Comparison of ENCODE assay signal across 16 cellular contexts in the genomic region with DNA sequence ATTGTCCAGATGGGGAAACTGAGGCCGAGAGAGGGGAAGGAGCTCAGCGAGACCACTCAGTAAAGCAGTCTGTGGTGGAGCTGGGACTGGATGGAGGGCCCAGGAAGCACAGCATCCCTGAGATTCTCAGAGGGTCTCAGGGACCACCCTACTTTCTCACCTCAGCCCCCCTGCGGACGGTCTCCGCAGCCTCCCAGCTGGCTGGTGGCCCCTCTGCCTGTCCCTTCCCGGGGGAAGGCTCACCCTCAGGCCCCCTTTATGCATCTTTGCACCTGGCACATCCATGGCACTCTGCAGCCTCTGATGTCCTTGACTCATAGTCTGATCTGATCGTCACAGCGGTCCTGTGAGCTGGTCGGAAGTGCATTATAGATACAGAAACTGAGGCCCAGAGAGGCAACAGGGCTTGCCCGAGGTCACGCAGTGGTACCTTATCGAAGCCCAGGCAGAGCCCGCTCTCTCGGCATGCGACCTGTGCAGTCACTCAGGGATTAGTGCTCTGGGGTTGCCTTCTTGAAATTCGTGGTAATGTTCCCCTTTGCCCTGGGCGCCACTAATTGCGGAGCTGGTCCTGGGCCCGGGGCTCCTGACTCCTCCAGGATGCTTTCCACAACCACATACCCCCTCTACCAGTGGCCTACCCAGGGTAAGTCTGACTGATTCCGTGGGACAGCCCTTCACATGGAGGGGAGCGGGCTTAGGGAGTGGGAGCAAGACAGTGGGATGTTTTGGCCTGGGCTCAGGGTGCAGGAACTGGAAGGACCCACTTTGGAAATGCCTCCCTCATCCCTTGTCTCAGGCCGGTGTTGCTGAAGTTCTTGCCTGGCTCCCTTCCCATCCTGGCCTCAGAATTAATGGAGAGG. TPM values are rescaled to one million over a fixed set of nuclear protein-coding genes. Genes with fewer than 3 reads are reported as not detected.
DNase-seq lines count a peak whose midpoint lies in the region; ATAC-seq and TF ChIP-seq lines count a peak whose summit lies in the region.
"Had no signal": no experiment of that assay in that cellular context is flagged by ENCODE, and none has a peak within 500 bp of the region (broad histone marks: within the 10 kb centered on the region; RNA-seq: fewer than 3 reads in every experiment).

No MANE protein-coding gene starts in this region.

- H4K91ac ChIP-seq in neuronal stem cell (ENCODE audit: low read depth, low read length, poor library complexity): no peak overlapping the region

- no peaks in the 10 kb centered on the region for H3K36me3 Mint-ChIP-seq in activated CD8-positive, alpha-beta T cell treated with anti-CD3 and anti-CD28 coated beads, Interleukin-2, amount 10 ng/mL, durations not matched to agents 7 days and 5 days (ENCODE audit: low read depth)
- H3K36me3 Mint-ChIP-seq: CD8-positive, alpha-beta T cell had no signal

- TF ChIP-seq RAD21 in SK-N-SH (IDR thresholded peaks at IDR 0.05; ENCODE audit: low read length): no peak

- no peak for TF ChIP-seq CTCF in OCI-LY3 (IDR thresholded peaks at IDR 0.05; ENCODE audit: low read depth, low read length)
- TF ChIP-seq CTCF in SK-N-SH (IDR thresholded peaks at IDR 0.05): no peak

- H3K79me1 ChIP-seq in neuronal stem cell (ENCODE audit: low read depth, low read length): no peaks in the 10 kb centered on the region

- 88% methylated on average over 22 of the region's 22 CpGs for WGBS in ectodermal cell, 2 experiments
- WGBS in neuronal stem cell (ENCODE audit: extremely low coverage in 2 of 2, insufficient read length in 2 of 2, insufficient replicate concordance in 1 of 2), 2 donors: no CpG with 5 or more reads among the region's 22 CpGs
- WGBS in SK-N-SH (ENCODE audit: low lambda C conversion rate): 77% methylated on average over 22 of the region's 22 CpGs

- H2BK120ac ChIP-seq in neuronal stem cell (ENCODE audit: low read depth, low read length): no peak overlapping the region

- no peak overlapping the region for H2BK5ac ChIP-seq in neuronal stem cell (ENCODE audit: low read length)

- peak overlapping the region in 1 of 11 experiments; percentile 32; a peak in 2 of 22 replicates for H3K9ac ChIP-seq in BLaER1 treated with 17β-estradiol and CSF1 and Interleukin-3, amounts not matched to agents 10 nM and 100 nM
- H3K9ac ChIP-seq in OCI-LY3 (ENCODE audit: low read length) (no peak overlapping the region), neuronal stem cell (ENCODE audit: low read depth, low read length, poor library complexity) (no peak overlapping the region), SK-N-SH (no peak overlapping the region)

- no peak overlapping the region for H4K8ac ChIP-seq in neuronal stem cell (ENCODE audit: low read depth, low read length)

- CTCF ChIA-PET in SK-N-SH (lab: Yijun Ruan, JAX): interaction anchor here (1.5 to 6.2 kb wide), 3 partner anchors 9 to 26 kb away, joined by 5 to 29 read pairs (median 12); partner anchors contain the start of gene RAB11FIP4
- CTCF ChIA-PET in activated CD8-positive, alpha-beta T cell treated with anti-CD3 and anti-CD28 coated beads, Interleukin-2, amount 10 ng/mL, durations not matched to agents 7 days and 5 days (lab: Charles Lee): no interaction called here

- no peak overlapping the region for H2BK12ac ChIP-seq in neuronal stem cell (ENCODE audit: low read length)

- no peaks in the 10 kb centered on the region for H3K79me2 ChIP-seq in OCI-LY3 (ENCODE audit: low read length)
- H3K79me2 ChIP-seq in SK-N-SH (ENCODE audit: insufficient read depth): no peaks in the 10 kb centered on the region

- H3K27me3 Mint-ChIP-seq in activated CD8-positive, alpha-beta T cell treated with anti-CD3 and anti-CD28 coated beads, Interleukin-2, amount 10 ng/mL, durations not matched to agents 7 days and 5 days (ENCODE audit: low read depth): peaks cover 5% of the 10 kb centered on the region

- H3K18ac ChIP-seq in neuronal stem cell (ENCODE audit: low read length): peak overlapping the region; percentile 77

- H3K23ac ChIP-seq in neuronal stem cell (ENCODE audit: low read depth, low read length, poor library complexity): peak overlapping the region; percentile 1

- H3K9me3 Mint-ChIP-seq in activated CD8-positive, alpha-beta T cell treated with anti-CD3 and anti-CD28 coated beads, Interleukin-2, amount 10 ng/mL, durations not matched to agents 7 days and 5 days (ENCODE audit: insufficient read depth): no peaks in the 10 kb centered on the region
- H3K9me3 Mint-ChIP-seq: CD8-positive, alpha-beta T cell; HFFc6 had no signal

- H3F3A ChIP-seq in SK-N-SH (replicated peaks; ENCODE audit: insufficient read depth): no peaks in the 10 kb centered on the region

- POLR2A ChIA-PET in SK-N-SH (lab: Yijun Ruan, JAX): no interaction called here
- POLR2A ChIA-PET in activated CD8-positive, alpha-beta T cell treated with anti-CD3 and anti-CD28 coated beads, Interleukin-2, amount 10 ng/mL, durations not matched to agents 7 days and 5 days (lab: Charles Lee): no interaction called here

- DNase-seq in neuronal stem cell (ENCODE audit: low spot score) (no peak), SK-N-SH (no peak)
- DNase-seq in activated CD8-positive, alpha-beta T cell treated with anti-CD3 and anti-CD28 coated beads, Interleukin-2, amount 10 ng/mL, durations not matched to agents 7 days and 5 days: no peak
- DNase-seq: ACHN; CD8-positive, alpha-beta T cell; HFFc6; MG63; NCI-H1105; NCI-H187; NCI-H774; Peyer's patch had no signal

- no peak overlapping the region for H3K4me3 Mint-ChIP-seq in activated CD8-positive, alpha-beta T cell treated with anti-CD3 and anti-CD28 coated beads, Interleukin-2, amount 10 ng/mL, durations not matched to agents 7 days and 5 days
- H3K4me3 Mint-ChIP-seq: CD8-positive, alpha-beta T cell; HFFc6 had no signal

- H2AFZ ChIP-seq in OCI-LY3 (ENCODE audit: low read depth, low read length): 0 out of 2 replicates have a peak overlapping the region, but pooled peaks have one; percentile 37
- peak overlapping the region; percentile 89 for H2AFZ ChIP-seq in neuronal stem cell (ENCODE audit: low read length)
- H2AFZ ChIP-seq in SK-N-SH (ENCODE audit: low read depth): no peak overlapping the region

- H3K27ac ChIP-seq in BLaER1 treated with 17β-estradiol and CSF1 and Interleukin-3, amounts not matched to agents 10 nM and 100 nM: peak overlapping the region in 8 of 11 experiments; percentile 48 to 74 (median 63); a peak in 14 of 22 replicates
- no peak overlapping the region for H3K27ac ChIP-seq in OCI-LY3 (ENCODE audit: low read length)
- peak overlapping the region; percentile 63 for H3K27ac ChIP-seq in ectodermal cell (ENCODE audit: insufficient read depth, low read depth, low read length, poor library complexity, severe bottlenecking)
- no peak overlapping the region for H3K27ac ChIP-seq in neuronal stem cell (replicated peaks; ENCODE audit: low read length)
- no peak overlapping the region; a peak in 1 of 4 replicates for H3K27ac ChIP-seq in SK-N-SH (ENCODE audit: low read depth in 2 of 2, low read length in 1 of 2)
- H3K27ac ChIP-seq: Peyer's patch had no signal

- no peaks in the 10 kb centered on the region for H3K4me1 Mint-ChIP-seq in activated CD8-positive, alpha-beta T cell treated with anti-CD3 and anti-CD28 coated beads, Interleukin-2, amount 10 ng/mL, durations not matched to agents 7 days and 5 days (ENCODE audit: low read depth)

- H3K27ac Mint-ChIP-seq in activated CD8-positive, alpha-beta T cell treated with anti-CD3 and anti-CD28 coated beads, Interleukin-2, amount 10 ng/mL, durations not matched to agents 7 days and 5 days: no peak overlapping the region
- H3K27ac Mint-ChIP-seq: HFFc6 had no signal

- peak overlapping the region; percentile 61 for H2AK5ac ChIP-seq in neuronal stem cell (ENCODE audit: low read depth, low read length)

- H3K4ac ChIP-seq in neuronal stem cell (ENCODE audit: low read length): no peak overlapping the region

- peak overlapping the region; percentile 65 to 92 (median 82); a peak in 19 of 22 replicates for H3K4me2 ChIP-seq in BLaER1 treated with 17β-estradiol and CSF1 and Interleukin-3, amounts not matched to agents 10 nM and 100 nM
- H3K4me2 ChIP-seq in OCI-LY3 (ENCODE audit: low read length) (peak overlapping the region; percentile 48), neuronal stem cell (ENCODE audit: insufficient read depth, low read length, poor library complexity, severe bottlenecking) (no peak overlapping the region), SK-N-SH (no peak overlapping the region)

- ATAC-seq in HG03342 (IDR thresholded peaks at IDR 0.05; ENCODE audit: unreplicated experiment) (no peak), HG02588 (IDR thresholded peaks at IDR 0.05; ENCODE audit: unreplicated experiment) (no peak)
- ATAC-seq in activated CD8-positive, alpha-beta T cell treated with anti-CD3 and anti-CD28 coated beads, Interleukin-2, amount 10 ng/mL, durations not matched to agents 7 days and 5 days: no peak
- ATAC-seq: CD8-positive, alpha-beta T cell had no signal

- H3K36me3 ChIP-seq in BLaER1 treated with 17β-estradiol and CSF1 and Interleukin-3, amounts not matched to agents 10 nM and 100 nM: no peaks in the 10 kb centered on the region
- H3K36me3 ChIP-seq in OCI-LY3 (replicated peaks; ENCODE audit: low read depth, low read length): no peaks in the 10 kb centered on the region
- no peaks in the 10 kb centered on the region for H3K36me3 ChIP-seq in ectodermal cell (ENCODE audit: control insufficient read depth, insufficient read depth, low read length)
- no peaks in the 10 kb centered on the region for H3K36me3 ChIP-seq in neuronal stem cell (replicated peaks in 1 of 2; ENCODE audit: control insufficient read depth in 2 of 2, insufficient read depth in 2 of 2, low read length in 2 of 2)
- H3K36me3 ChIP-seq in SK-N-SH (replicated peaks in 1 of 2; ENCODE audit: control insufficient read depth in 1 of 2, insufficient read depth in 2 of 2, low read length in 1 of 2): no peaks in the 10 kb centered on the region
- H3K36me3 ChIP-seq: MG63, Peyer's patch had no signal

- H4K20me1 ChIP-seq in BLaER1 treated with 17β-estradiol and CSF1 and Interleukin-3, amounts not matched to agents 10 nM and 100 nM: no peaks in the 10 kb centered on the region
- H4K20me1 ChIP-seq in OCI-LY3 (ENCODE audit: insufficient read depth, low read length) (no peaks in the 10 kb centered on the region), SK-N-SH (ENCODE audit: insufficient read depth) (no peaks in the 10 kb centered on the region)

- TF ChIP-seq EP300 in SK-N-SH (IDR thresholded peaks at IDR 0.05; ENCODE audit: borderline replicate concordance in 1 of 2, low read depth in 1 of 2, low read length in 1 of 2): no peak

- no peaks in the 10 kb centered on the region for H3K27me3 ChIP-seq in BLaER1 treated with 17β-estradiol and CSF1 and Interleukin-3, amounts not matched to agents 10 nM and 100 nM
- H3K27me3 ChIP-seq in OCI-LY3 (ENCODE audit: low read depth, low read length): no peaks in the 10 kb centered on the region
- H3K27me3 ChIP-seq in ectodermal cell (ENCODE audit: control insufficient read depth, insufficient read depth, low read length, poor library complexity, severe bottlenecking): peaks cover 38% of the 10 kb centered on the region
- peaks cover 0 to 14% (median 12%) of the 10 kb centered on the region in 3 experiments for H3K27me3 ChIP-seq in neuronal stem cell (ENCODE audit: control insufficient read depth in 3 of 3, insufficient read depth in 3 of 3, low read depth in 1 of 3, low read length in 3 of 3)
- no peaks in the 10 kb centered on the region for H3K27me3 ChIP-seq in SK-N-SH (ENCODE audit: insufficient read depth)
- H3K27me3 ChIP-seq: MG63, Peyer's patch had no signal

- H3K9me3 ChIP-seq in BLaER1 treated with 17β-estradiol and CSF1 and Interleukin-3, amounts not matched to agents 10 nM and 100 nM (replicated peaks in 1 of 11): no peaks in the 10 kb centered on the region
- no peaks in the 10 kb centered on the region for H3K9me3 ChIP-seq in OCI-LY3 (ENCODE audit: insufficient read depth, low read length)
- H3K9me3 ChIP-seq in ectodermal cell (ENCODE audit: control insufficient read depth, low read length): no peaks in the 10 kb centered on the region
- no peaks in the 10 kb centered on the region for H3K9me3 ChIP-seq in neuronal stem cell (replicated peaks in 1 of 2; ENCODE audit: control insufficient read depth in 2 of 2, insufficient read depth in 1 of 2, low read depth in 1 of 2, low read length in 2 of 2)
- no peaks in the 10 kb centered on the region for H3K9me3 ChIP-seq in SK-N-SH
- H3K9me3 ChIP-seq: MG63, Peyer's patch had no signal

- H3K4me1 ChIP-seq in BLaER1 treated with 17β-estradiol and CSF1 and Interleukin-3, amounts not matched to agents 10 nM and 100 nM: peaks cover 24 to 61% (median 44%) of the 10 kb centered on the region in 10 experiments
- H3K4me1 ChIP-seq in OCI-LY3 (ENCODE audit: low read length): 0 out of 2 replicates have a peak, but pooled peaks cover 3% of the 10 kb centered on the region
- peaks cover 55% of the 10 kb centered on the region for H3K4me1 ChIP-seq in ectodermal cell (ENCODE audit: control insufficient read depth, insufficient read depth, low read length)
- H3K4me1 ChIP-seq in neuronal stem cell (ENCODE audit: control insufficient read depth in 2 of 2, insufficient read depth in 1 of 2, low read depth in 1 of 2, low read length in 2 of 2): peaks cover 23 to 36% of the 10 kb centered on the region in 2 donors
- H3K4me1 ChIP-seq in SK-N-SH (ENCODE audit: control insufficient read depth in 1 of 2, insufficient read depth in 2 of 2, low read depth in 1 of 2, low read length in 1 of 2): peaks cover 0 to 33% of the 10 kb centered on the region in 2 experiments; a peak in 1 of 4 replicates
- H3K4me1 ChIP-seq: Peyer's patch had no signal

- peak overlapping the region; percentile 63 for H3K14ac ChIP-seq in neuronal stem cell (ENCODE audit: low read length)

- H3K4me3 ChIP-seq in BLaER1 treated with 17β-estradiol and CSF1 and Interleukin-3, amounts not matched to agents 10 nM and 100 nM: no peak overlapping the region
- H3K4me3 ChIP-seq in OCI-LY3 (ENCODE audit: low read length) (peak overlapping the region; percentile 28), ectodermal cell (ENCODE audit: insufficient read depth, low read depth, low read length) (no peak overlapping the region), neuronal stem cell (ENCODE audit: low read length in 2 of 2) (no peak overlapping the region), SK-N-SH (ENCODE audit: low read depth in 2 of 2, low read length in 1 of 2) (no peak overlapping the region)
- H3K4me3 ChIP-seq: MG63, Peyer's patch had no signal

- no peaks in the 10 kb centered on the region for H3K9me2 ChIP-seq in SK-N-SH

- no peak overlapping the region for H2BK15ac ChIP-seq in neuronal stem cell (ENCODE audit: low read length)

RNA-seq across cellular contexts. Expression of gene RAB11FIP4, which starts 24.4 kb away (rescaled TPM):
- 21.8 TPM for polyA plus RNA-seq in ectodermal cell (2013, experiment 1 of 4)
- 25.6 TPM for polyA plus RNA-seq in ectodermal cell (2013, experiment 2 of 4)
- 14.1 TPM for polyA plus RNA-seq in ectodermal cell (2013, experiment 3 of 4)
- 16.6 TPM for polyA plus RNA-seq in ectodermal cell (2013, experiment 4 of 4)
- 10.1 TPM for polyA plus RNA-seq in neuronal stem cell (2013, experiment 1 of 2)
- polyA plus RNA-seq in neuronal stem cell (2013, experiment 2 of 2): 10.1 TPM
- 7.1 and 9.4 TPM in 2 replicates for polyA plus RNA-seq in SK-N-SH (2012; rRNA removed)
- polyA plus RNA-seq in SK-N-SH (2012; cell fraction: cytosol; rRNA removed): 7.0 and 10.5 TPM in 2 replicates
- polyA plus RNA-seq in SK-N-SH (2012; cell fraction: nucleus; rRNA removed): 5.4 and 6.5 TPM in 2 replicates
- total RNA-seq in activated CD8-positive, alpha-beta T cell treated with anti-CD3 and anti-CD28 coated beads, Interleukin-2, amount 10 ng/mL, durations not matched to agents 7 days and 5 days: 10 to 100 TPM; 36.0 to 38.0 TPM

Comparison
In these comparisons a context has a peak if more than half of its experiments do, and no peak if none do; other contexts are left out.
1. H3K27ac ChIP-seq: peak in BLaER1 treated with 17β-estradiol and CSF1 and Interleukin-3, amounts not matched to agents 10 nM and 100 nM (8 of 11) and ectodermal cell (single experiment); none in OCI-LY3 (single experiment), neuronal stem cell (single experiment) and SK-N-SH (0 of 2).
2. H3K4me2 ChIP-seq: peak in BLaER1 treated with 17β-estradiol and CSF1 and Interleukin-3, amounts not matched to agents 10 nM and 100 nM (11 of 11) and OCI-LY3 (single experiment); none in neuronal stem cell (single experiment) and SK-N-SH (single experiment).